Comparison of ENCODE assay signal across 8 cellular contexts in the genomic region with DNA sequence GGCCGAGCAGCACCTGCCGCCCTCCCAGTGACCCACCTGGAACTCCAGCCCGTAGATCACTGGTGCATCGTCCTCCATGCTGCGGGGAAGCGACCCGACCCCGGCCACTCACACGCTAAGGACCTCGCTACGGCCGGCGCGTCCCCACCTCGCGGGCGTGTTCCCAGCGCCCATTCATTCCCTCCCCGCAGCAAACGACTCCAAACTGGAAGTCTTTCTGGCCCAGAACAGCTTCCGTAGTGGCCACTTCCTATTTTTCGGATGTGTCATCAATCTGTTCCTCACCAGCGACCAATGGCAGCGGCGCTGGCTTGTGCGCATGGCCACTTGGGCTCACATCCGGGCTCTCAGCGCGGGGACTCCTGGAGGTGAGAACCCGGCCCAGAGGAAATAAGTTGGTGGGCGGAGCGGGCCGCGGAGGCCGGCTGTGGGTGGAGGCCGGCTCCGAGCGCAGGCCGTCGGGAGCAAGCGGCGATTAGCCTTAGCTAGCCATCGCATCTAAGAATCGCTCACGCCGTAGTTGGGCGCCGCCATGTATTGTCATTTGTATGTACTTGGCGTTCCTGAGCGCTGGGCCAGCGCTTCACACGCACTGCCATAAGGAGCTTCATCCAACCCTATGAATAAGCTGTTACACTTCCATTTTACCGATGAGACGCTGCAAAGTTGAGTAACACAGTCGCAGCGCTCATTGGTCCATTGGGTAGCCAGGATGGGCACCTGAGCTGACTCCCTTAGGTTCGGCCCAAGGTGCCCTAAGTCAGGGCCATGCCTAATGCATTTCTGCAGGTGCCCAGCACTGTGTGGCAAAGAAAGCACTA. TPM values are rescaled to one million over a fixed set of nuclear protein-coding genes. Genes with fewer than 3 reads are reported as not detected.
A peak's percentile ranks its signal among the peaks of the same experiment; 100 is the strongest.
DNase-seq lines count a peak whose midpoint lies in the region; ATAC-seq, FAIRE-seq and TF ChIP-seq lines count a peak whose summit lies in the region.

A gene (minus strand): TSS at position 207 of the 821 bp plus-strand sequence. CDS start 129 bp downstream, at position 78.

- H4K20me1 ChIP-seq in OCI-LY7 (ENCODE audit: insufficient read depth, low read length) (no peaks in the 10 kb centered on the region; the same call in 1 of the 2 replicates), endothelial cell of umbilical vein (replicated peaks; ENCODE audit: control insufficient read depth, extremely low read depth, insufficient read depth, low read length) (no peaks in the 10 kb centered on the region)

- H3K27ac ChIP-seq in OCI-LY7 (ENCODE audit: low read depth, low read length, poor library complexity, severe bottlenecking): peak within 1 kb of the TSS; percentile 69
- H3K27ac ChIP-seq in endothelial cell of umbilical vein (ENCODE audit: insufficient read depth, low read depth, low read length): peak within 1 kb of the TSS; percentile 49

- no TSS peak for BruUV-seq in OCI-LY7 (replicated peaks; lab: Mats Ljungman, UMichigan)
- BruUV-seq in endothelial cell of umbilical vein (replicated peaks; lab: Mats Ljungman, UMichigan): no TSS peak

- TF ChIP-seq CTCF in D721Med (IDR thresholded peaks at IDR 0.05; ENCODE audit: insufficient read depth, missing control alignments) (no peak), OCI-LY7 (conservative IDR thresholded peaks at IDR 0.05; ENCODE audit: low read length) (no peak), endothelial cell of umbilical vein (IDR thresholded peaks at IDR 0.05; ENCODE audit: extremely low read depth in 1 of 2, insufficient read depth in 1 of 2, low read depth in 1 of 2, low read length in 2 of 2) (peak in 1 of 2 donors; percentile 17)

- H2AFZ ChIP-seq in OCI-LY7 (ENCODE audit: low read length) (peak within 1 kb of the TSS; percentile 79), endothelial cell of umbilical vein (ENCODE audit: low read depth, low read length) (peak within 1 kb of the TSS; percentile 83)

- peak within 1 kb of the TSS; percentile 79 for H3K4me2 ChIP-seq in OCI-LY7 (ENCODE audit: low read length)
- H3K4me2 ChIP-seq in endothelial cell of umbilical vein (ENCODE audit: insufficient read depth, low read length): peak within 1 kb of the TSS; percentile 84

- FAIRE-seq in D721Med (lab: Jason Lieb, UNC) (no peak), endothelial cell of umbilical vein (lab: Jason Lieb, UNC) (peak; percentile 97)

- H3K9me2 ChIP-seq in OCI-LY7 (ENCODE audit: insufficient read depth, low read length): no peaks in the 10 kb centered on the region

- H3K9ac ChIP-seq in endothelial cell of umbilical vein (replicated peaks; ENCODE audit: extremely low read depth, insufficient read depth, low read length): peak within 1 kb of the TSS; percentile 53

- no peaks in the 10 kb centered on the region for H3K27me3 ChIP-seq in endothelial cell of umbilical vein (ENCODE audit: control insufficient read depth in 2 of 2, insufficient read depth in 2 of 2, low read length in 2 of 2)

- POLR2A ChIA-PET in OCI-LY7 (lab: Charles Lee): interaction anchor here (0.8 to 1.4 kb wide), 4 partner anchors 9 to 251 kb away, joined by 3 to 4 read pairs (median 3); no protein-coding TSS in a partner anchor
- POLR2A ChIA-PET in endothelial cell of umbilical vein (lab: Charles Lee): interaction anchor here (0.6 kb wide), 1 partner anchor 197 kb away, joined by 3 read pairs; a partner anchor contains a TSS

- peaks cover 50% of the 10 kb centered on the region for H3K79me2 ChIP-seq in OCI-LY7 (ENCODE audit: insufficient read depth, low read depth, low read length)
- H3K79me2 ChIP-seq in endothelial cell of umbilical vein (ENCODE audit: control insufficient read depth, insufficient read depth, low read length): peaks cover 32% of the 10 kb centered on the region

- H3K4me3 ChIP-seq in OCI-LY7 (ENCODE audit: low read depth, low read length, poor library complexity, severe bottlenecking) (peak within 1 kb of the TSS; percentile 96), endothelial cell of umbilical vein (replicated peaks in 1 of 3; ENCODE audit: insufficient read depth in 1 of 3, low read depth in 1 of 3, low read length in 3 of 3) (peak within 1 kb of the TSS; percentile 60 to 99 (median 78))

- H3K9me1 ChIP-seq in endothelial cell of umbilical vein (replicated peaks; ENCODE audit: control insufficient read depth, extremely low read depth, insufficient read depth, low read length): no peaks in the 10 kb centered on the region

- intact Hi-C loops in OCI-LY7 (cut with micrococcal nuclease; ENCODE audit: unreplicated experiment): loop anchor here (5.0 kb wide), 2 partner anchors 139 to 226 kb away; a partner anchor contains a TSS
- intact Hi-C loops in endothelial cell of umbilical vein (cut with micrococcal nuclease): loop anchor here (1.0 to 5.0 kb wide), 5 partner anchors 76 to 197 kb away; a partner anchor contains a TSS

- H3K4me1 ChIP-seq in OCI-LY7 (ENCODE audit: insufficient read depth, low read length, poor library complexity, severe bottlenecking) (peaks cover 28% of the 10 kb centered on the region), endothelial cell of umbilical vein (ENCODE audit: control insufficient read depth, extremely low read depth, insufficient read depth, low read length) (peaks cover 26% of the 10 kb centered on the region)

- H3K9me3 ChIP-seq in OCI-LY7 (ENCODE audit: low read length) (no peaks in the 10 kb centered on the region), endothelial cell of umbilical vein (replicated peaks; ENCODE audit: control insufficient read depth, insufficient read depth, low read length) (no peaks in the 10 kb centered on the region)

- peak; percentile 79 for DNase-seq in D721Med (ENCODE audit: insufficient read length, low spot score)
- DNase-seq in HuH-7.5 (ENCODE audit: low spot score): peak; percentile 95
- peak; percentile 98 for DNase-seq in OCI-LY7 (ENCODE audit: low spot score)
- peak; percentile 93 for DNase-seq in activated T-cell treated with anti-CD3 and anti-CD28 coated beads for 1 hour (ENCODE audit: low read depth)
- peak; percentile 99 for DNase-seq in endothelial cell of umbilical vein (ENCODE audit: low read depth, low spot score)
- peak; percentile 98 for DNase-seq in middle frontal gyrus (ENCODE audit: extremely low spot score, low spot score)
- DNase-seq in stimulated activated CD8-positive, alpha-beta memory T cell treated with anti-CD3 and anti-CD28 coated beads, Interleukin-2, amount 100 ng/mL, for 48 hours (ENCODE audit: low read depth in 2 of 2): peak; percentile 91 to 93

- H3K36me3 ChIP-seq in OCI-LY7 (ENCODE audit: insufficient read depth, low read length): peaks cover 22% of the 10 kb centered on the region
- no peaks in the 10 kb centered on the region for H3K36me3 ChIP-seq in endothelial cell of umbilical vein (ENCODE audit: control insufficient read depth in 2 of 2, extremely low read depth in 1 of 2, insufficient read depth in 2 of 2, low read length in 2 of 2)

- TF ChIP-seq POLR2A in endothelial cell of umbilical vein (IDR thresholded peaks at IDR 0.05; ENCODE audit: low read depth, low read length): peak; percentile 82

- dilution Hi-C loops in endothelial cell of umbilical vein (cut with MboI; ENCODE audit: extremely low pct_ligation_motif_present, low sequenced_read_pairs): no loop called here

- CTCF ChIA-PET in OCI-LY7 (lab: Charles Lee; ENCODE audit: unreplicated experiment): no interaction called here
- CTCF ChIA-PET in endothelial cell of umbilical vein (lab: Charles Lee): interaction anchor here (1.3 kb wide), 1 partner anchor 15 kb away, joined by 4 read pairs; no protein-coding TSS in a partner anchor

- ATAC-seq in GM21526 (IDR thresholded peaks at IDR 0.05; ENCODE audit: low FRiP score, unreplicated experiment): peak; percentile 85

TF ChIP-seq in endothelial cell of umbilical vein, 7 proteins besides CTCF, POLR2A, EP300 and RAD21:
- no peak for TF ChIP-seq EZH2 (IDR thresholded peaks at IDR 0.05; ENCODE audit: borderline replicate concordance, low read depth, low read length, severe bottlenecking)
- TF ChIP-seq FOS (IDR thresholded peaks at IDR 0.05; ENCODE audit: borderline replicate concordance, insufficient read depth, low read length): peak; percentile 45
- peak; percentile 30 for TF ChIP-seq JUN (IDR thresholded peaks at IDR 0.05; ENCODE audit: borderline replicate concordance, insufficient read depth, insufficient read length, low read depth)
- TF ChIP-seq POLR2AphosphoS5 (IDR thresholded peaks at IDR 0.05; ENCODE audit: insufficient read depth, low read depth, low read length): peak; percentile 76
- TF ChIP-seq MYC (IDR thresholded peaks at IDR 0.05; ENCODE audit: low read depth, low read length): no peak
- no peak for TF ChIP-seq GATA2 (IDR thresholded peaks at IDR 0.05; ENCODE audit: insufficient read depth, insufficient read length, low read depth, low read length)
- TF ChIP-seq, protein P1, sequence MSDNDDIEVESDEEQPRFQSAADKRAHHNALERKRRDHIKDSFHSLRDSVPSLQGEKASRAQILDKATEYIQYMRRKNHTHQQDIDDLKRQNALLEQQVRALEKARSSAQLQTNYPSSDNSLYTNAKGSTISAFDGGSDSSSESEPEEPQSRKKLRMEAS (IDR thresholded peaks at IDR 0.05; ENCODE audit: insufficient read depth, insufficient read length): peak; percentile 58

RNA-seq across cellular contexts. Expression of the gene that starts here (rescaled TPM):
- total RNA-seq in OCI-LY7 (2014; rRNA removed; shearing (Covaris generic)): 60.5 and 63.2 TPM in 2 replicates
- 51.5 and 61.7 TPM in 2 replicates for total RNA-seq in OCI-LY7 (2022)
- 30.8 and 31.4 TPM in 2 replicates for total RNA-seq in endothelial cell of umbilical vein
- 51.5 and 57.3 TPM in 2 replicates for polyA plus RNA-seq in endothelial cell of umbilical vein
- polyA plus RNA-seq in endothelial cell of umbilical vein (2011; cell fraction: cytosol; rRNA removed): 48.6 and 49.8 TPM in 2 replicates
- polyA plus RNA-seq in endothelial cell of umbilical vein (2011; cell fraction: nucleus; rRNA removed): 30.2 and 32.5 TPM in 2 replicates
- polyA plus RNA-seq in endothelial cell of umbilical vein (2012): 31.2 and 37.9 TPM in 2 replicates
- polyA minus RNA-seq in endothelial cell of umbilical vein: 30.9 and 32.0 TPM in 2 replicates
- 25.9 TPM for polyA minus RNA-seq in endothelial cell of umbilical vein (2011; cell fraction: cytosol; rRNA and poly(A)+ RNA removed)
- polyA minus RNA-seq in endothelial cell of umbilical vein (2011; cell fraction: nucleus; rRNA and poly(A)+ RNA removed): 18.3 and 30.1 TPM in 2 replicates

Comparison
In these comparisons a context has a peak if more than half of its experiments do, and no peak if none do; other contexts are left out.
1. Peak in every context shown above with its lines: DNase-seq, ATAC-seq, H3K4me3 ChIP-seq and H3K27ac ChIP-seq.